In genomic region chr4:93469560-93469959, GRCh38 we compare ENCODE assay signal across 26 cellular contexts.
"Had no signal": no experiment of that assay in that cellular context is flagged by ENCODE, and none has a peak within 500 bp of the region (broad histone marks: within the 10 kb centered on the region; RNA-seq: fewer than 3 reads in every experiment).

No MANE protein-coding gene starts in this region.

- H3K27ac ChIP-seq: ascending aorta, body of pancreas, SJCRH30, VCaP had no signal

- H3K4me3 ChIP-seq: ascending aorta, body of pancreas, SJCRH30 had no signal

- H3K27me3 ChIP-seq: ascending aorta, body of pancreas, SJCRH30 had no signal

- H3K4me1 ChIP-seq: ascending aorta, body of pancreas, SJCRH30 had no signal

- ATAC-seq: activated naive CD4-positive, alpha-beta T cell treated with anti-CD3 and anti-CD28 coated beads, Interleukin-2, amount 50 U/mL, for 72 hours; activated naive CD8-positive, alpha-beta T cell treated with anti-CD3 and anti-CD28 coated beads, Interleukin-2, amount 50 U/mL, for 24 hours; activated T-cell treated with anti-CD3 and anti-CD28 coated beads, Interleukin-2, amount 50 U/mL, for 4 hours; body of pancreas; Panc1; Right ventricle myocardium inferior; SK-N-SH treated with all-trans-retinoic acid at 6 μM for 48 hours had no signal

- DNase-seq: activated CD4-positive, alpha-beta memory T cell treated with anti-CD3 and anti-CD28 coated beads for 36 hours; activated CD4-positive, alpha-beta T cell treated with anti-CD3 and anti-CD28 coated beads, Interleukin-2, amount 10 ng/mL, durations not matched to agents 7 days and 5 days; activated CD4-positive, CD25-positive, alpha-beta regulatory T cell; activated CD8-positive, alpha-beta memory T cell treated with anti-CD3 and anti-CD28 coated beads for 24 hours; activated effector memory CD4-positive, alpha-beta T cell treated with anti-CD3 and anti-CD28 coated beads, Interleukin-2, amount 50 U/mL, for 16 hours; activated naive CD4-positive, alpha-beta T cell treated with Interleukin-2 at 50 U/mL for 16 hours; activated naive CD8-positive, alpha-beta T cell treated with anti-CD3 and anti-CD28 coated beads, Interleukin-2, amount 50 U/mL, for 24 hours; activated T-cell treated with anti-CD3 and anti-CD28 coated beads, Interleukin-2, amount 50 U/mL, for 4 hours; amniotic stem cell; body of pancreas; NCI-H1092; NCI-H1694 treated with DMSO at 0.1 percent for 48 hours; NCI-H2029 treated with DMSO at 0.1 percent for 48 hours; NCI-H446; NCI-H524; NK-92 treated with Interleukin-12 subunit alpha and Interleukin-12 subunit beta, amount 100 ng/mL, for 24 hours; OCI-M1; RPMI8226; SJCRH30; SW 1271 had no signal

- H3K36me3 ChIP-seq: ascending aorta, SJCRH30 had no signal

- H3K9me3 ChIP-seq: ascending aorta, body of pancreas, SJCRH30 had no signal
